In genomic region chr6:137432054-137432545, GRCh38 we compare ENCODE assay signal across 13 cellular contexts.
A peak's percentile ranks its signal among the peaks of the same experiment; 100 is the strongest.
DNase-seq lines count a peak whose midpoint lies in the region; ATAC-seq, FAIRE-seq and TF ChIP-seq lines count a peak whose summit lies in the region.
"Had no signal": no experiment of that assay in that cellular context is flagged by ENCODE, and none has a peak within 500 bp of the region (broad histone marks: within the 10 kb centered on the region; RNA-seq: fewer than 3 reads in every experiment).

No MANE protein-coding gene starts in this region.

- H3K27me3 ChIP-seq in endodermal cell (ENCODE audit: control insufficient read depth, insufficient read depth, low read length, poor library complexity, severe bottlenecking) (no peaks in the 10 kb centered on the region), neural progenitor cell (no peaks in the 10 kb centered on the region)
- H3K27me3 ChIP-seq: tibial artery had no signal

- ATAC-seq in GM21526 (IDR thresholded peaks at IDR 0.05; ENCODE audit: low FRiP score, unreplicated experiment) (peak; percentile 62), HG03354 (IDR thresholded peaks at IDR 0.05; ENCODE audit: poor library complexity, severe bottlenecking, unreplicated experiment) (peak; percentile 82)
- ATAC-seq: GM23338, T-helper 17 cell had no signal

- H3F3A ChIP-seq in neural progenitor cell (ENCODE audit: low read depth): no peaks in the 10 kb centered on the region

- no peaks in the 10 kb centered on the region for H4K20me1 ChIP-seq in neural progenitor cell (ENCODE audit: low read depth)

- no peak overlapping the region for H3K9ac ChIP-seq in endodermal cell (ENCODE audit: extremely low read depth, low read length, poor library complexity, severe bottlenecking)
- H3K9ac ChIP-seq in neural progenitor cell: no peak overlapping the region

- in situ Hi-C loops in G401 (cut with HindIII; ENCODE audit: low sequenced_read_pairs): no loop called here

- TF ChIP-seq CTCF in endodermal cell (conservative IDR thresholded peaks at IDR 0.05): no peak
- no peak for TF ChIP-seq CTCF in neural progenitor cell (IDR thresholded peaks at IDR 0.05)

- no peak for DNase-seq in GM18507 (ENCODE audit: extremely low spot score, insufficient read length, low read depth)
- DNase-seq in endodermal cell: no peak
- no peak for DNase-seq in activated T-cell treated with anti-CD3 and anti-CD28 coated beads, Interleukin-2, amount 50 U/mL, for 24 hours
- no peak for DNase-seq in G401 (ENCODE audit: low spot score)
- DNase-seq in neural progenitor cell (ENCODE audit: low spot score): no peak
- DNase-seq in activated T-cell treated with anti-CD3 and anti-CD28 coated beads for 4 hours: no peak
- DNase-seq: activated CD4-positive, alpha-beta T cell treated with anti-CD3 and anti-CD28 coated beads, Interleukin-2, amount 50 U/mL, for 48 hours; T-helper 17 cell; tibial artery had no signal

- H3K27ac Mint-ChIP-seq in endodermal cell: no peak overlapping the region
- H3K27ac Mint-ChIP-seq in activated T-cell treated with anti-CD3 and anti-CD28 coated beads, Interleukin-2, amount 50 U/mL, for 24 hours: no peak overlapping the region
- no peak overlapping the region for H3K27ac Mint-ChIP-seq in neural progenitor cell
- H3K27ac Mint-ChIP-seq: activated naive CD4-positive, alpha-beta T cell treated with anti-CD3 and anti-CD28 coated beads, Interleukin-2, amount 50 U/mL, for 24 hours; GM23338; T-helper 17 cell had no signal

- H3K27me3 Mint-ChIP-seq in endodermal cell (ENCODE audit: insufficient read depth) (no peaks in the 10 kb centered on the region), neural progenitor cell (ENCODE audit: insufficient read depth, low read depth) (no peaks in the 10 kb centered on the region)
- no peaks in the 10 kb centered on the region for H3K27me3 Mint-ChIP-seq in activated T-cell treated with anti-CD3 and anti-CD28 coated beads, Interleukin-2, amount 50 U/mL, for 24 hours
- H3K27me3 Mint-ChIP-seq: activated naive CD4-positive, alpha-beta T cell treated with anti-CD3 and anti-CD28 coated beads, Interleukin-2, amount 50 U/mL, for 24 hours had no signal

- H3K4me3 Mint-ChIP-seq in endodermal cell: no peak overlapping the region
- no peak overlapping the region for H3K4me3 Mint-ChIP-seq in activated T-cell treated with anti-CD3 and anti-CD28 coated beads, Interleukin-2, amount 50 U/mL, for 24 hours
- no peak overlapping the region for H3K4me3 Mint-ChIP-seq in neural progenitor cell
- H3K4me3 Mint-ChIP-seq: activated naive CD4-positive, alpha-beta T cell treated with anti-CD3 and anti-CD28 coated beads, Interleukin-2, amount 50 U/mL, for 24 hours; GM23338; T-helper 17 cell had no signal

- no peak overlapping the region for H2AFZ ChIP-seq in neural progenitor cell (replicated peaks)

- H3K4me1 ChIP-seq in endodermal cell (ENCODE audit: control insufficient read depth, insufficient read depth, low read length): no peaks in the 10 kb centered on the region
- no peaks in the 10 kb centered on the region for H3K4me1 ChIP-seq in neural progenitor cell
- H3K4me1 ChIP-seq: tibial artery had no signal

- H3K36me3 Mint-ChIP-seq in endodermal cell (ENCODE audit: low read depth): no peaks in the 10 kb centered on the region
- H3K36me3 Mint-ChIP-seq in activated T-cell treated with anti-CD3 and anti-CD28 coated beads, Interleukin-2, amount 50 U/mL, for 24 hours (ENCODE audit: low read depth): no peaks in the 10 kb centered on the region
- H3K36me3 Mint-ChIP-seq in neural progenitor cell: no peaks in the 10 kb centered on the region
- H3K36me3 Mint-ChIP-seq: activated naive CD4-positive, alpha-beta T cell treated with anti-CD3 and anti-CD28 coated beads, Interleukin-2, amount 50 U/mL, for 24 hours had no signal

- 75 to 89% methylated on average over 4 of the region's 4 CpGs for WGBS in endodermal cell (ENCODE audit: insufficient coverage in 1 of 2, insufficient read length in 1 of 2), 2 experiments

- H3K27ac ChIP-seq in endodermal cell (ENCODE audit: low read depth, low read length) (peak overlapping the region; percentile 56), neural progenitor cell (no peak overlapping the region)
- H3K27ac ChIP-seq: tibial artery had no signal

- H3K9me3 Mint-ChIP-seq in endodermal cell (no peaks in the 10 kb centered on the region), neural progenitor cell (peaks cover 3% of the 10 kb centered on the region)
- no peaks in the 10 kb centered on the region for H3K9me3 Mint-ChIP-seq in activated T-cell treated with anti-CD3 and anti-CD28 coated beads, Interleukin-2, amount 50 U/mL, for 24 hours
- H3K9me3 Mint-ChIP-seq: activated naive CD4-positive, alpha-beta T cell treated with anti-CD3 and anti-CD28 coated beads, Interleukin-2, amount 50 U/mL, for 24 hours; GM23338 had no signal

- no peak overlapping the region for H3K4me3 ChIP-seq in endodermal cell (ENCODE audit: low read length)
- H3K4me3 ChIP-seq in neural progenitor cell: no peak overlapping the region
- H3K4me3 ChIP-seq: GM23338, tibial artery had no signal

- H3K9me3 ChIP-seq in endodermal cell (ENCODE audit: control insufficient read depth, low read length) (no peaks in the 10 kb centered on the region), neural progenitor cell (ENCODE audit: low read depth) (no peaks in the 10 kb centered on the region)
- H3K9me3 ChIP-seq: tibial artery had no signal

- H3K4me2 ChIP-seq in neural progenitor cell: no peak overlapping the region
- H3K4me2 ChIP-seq: GM23338 had no signal

- peak; percentile 71 for FAIRE-seq in GM18507 (lab: Jason Lieb, UNC)

- H3K79me2 ChIP-seq in neural progenitor cell (ENCODE audit: low read depth): no peaks in the 10 kb centered on the region

- no peaks in the 10 kb centered on the region for H3K36me3 ChIP-seq in endodermal cell (ENCODE audit: control insufficient read depth, insufficient read depth, low read length)
- no peaks in the 10 kb centered on the region for H3K36me3 ChIP-seq in neural progenitor cell
- H3K36me3 ChIP-seq: tibial artery had no signal

- no peaks in the 10 kb centered on the region for H3K4me1 Mint-ChIP-seq in endodermal cell
- no peaks in the 10 kb centered on the region for H3K4me1 Mint-ChIP-seq in activated T-cell treated with anti-CD3 and anti-CD28 coated beads, Interleukin-2, amount 50 U/mL, for 24 hours (ENCODE audit: low read depth)
- peaks cover 35% of the 10 kb centered on the region for H3K4me1 Mint-ChIP-seq in neural progenitor cell
- H3K4me1 Mint-ChIP-seq: activated naive CD4-positive, alpha-beta T cell treated with anti-CD3 and anti-CD28 coated beads, Interleukin-2, amount 50 U/mL, for 24 hours; GM23338; T-helper 17 cell had no signal
